1 cellular context compared by ENCODE assay signal in the genomic region with DNA sequence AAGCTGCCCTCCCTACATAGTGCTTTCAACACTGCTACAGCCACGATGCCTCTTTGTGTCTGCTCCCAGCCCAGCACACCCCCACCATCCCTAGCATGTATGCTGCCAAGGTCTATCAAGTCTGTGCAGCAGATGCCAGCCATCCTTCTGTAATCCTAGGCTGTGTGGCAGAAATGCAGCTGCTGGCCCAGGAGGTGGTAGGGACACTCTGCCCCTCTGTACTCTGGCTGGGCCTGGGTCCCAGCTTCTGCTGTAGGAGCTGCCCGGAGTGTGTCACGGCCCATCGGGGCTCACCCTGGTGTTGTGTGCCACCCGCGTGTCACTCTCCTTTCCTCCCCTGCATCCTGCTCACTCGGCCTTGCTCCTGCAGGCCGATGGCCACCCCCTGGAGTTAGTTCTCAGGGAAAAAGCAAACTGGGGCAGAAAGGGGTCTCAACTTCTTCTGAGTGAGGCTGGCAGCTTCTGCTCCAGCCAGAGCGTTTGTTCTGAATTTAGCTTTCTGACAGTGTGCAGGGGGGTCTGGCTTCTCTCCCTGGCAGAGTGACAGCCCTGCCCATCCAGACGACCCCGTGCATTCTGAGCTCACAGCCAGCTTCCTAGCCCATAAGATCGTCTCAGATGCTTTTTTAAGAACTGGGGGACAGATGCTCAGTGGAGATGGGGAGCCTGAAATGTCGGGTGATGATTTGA.
TF ChIP-seq lines count a peak whose summit lies in the region.

No MANE protein-coding gene starts in this region.

TF ChIP-seq in SK-N-SH treated with all-trans-retinoic acid at 6 μM for 48 hours, 23 proteins besides CTCF, POLR2A, EP300 and RAD21 (continued from another document):
- TF ChIP-seq, protein P1, sequence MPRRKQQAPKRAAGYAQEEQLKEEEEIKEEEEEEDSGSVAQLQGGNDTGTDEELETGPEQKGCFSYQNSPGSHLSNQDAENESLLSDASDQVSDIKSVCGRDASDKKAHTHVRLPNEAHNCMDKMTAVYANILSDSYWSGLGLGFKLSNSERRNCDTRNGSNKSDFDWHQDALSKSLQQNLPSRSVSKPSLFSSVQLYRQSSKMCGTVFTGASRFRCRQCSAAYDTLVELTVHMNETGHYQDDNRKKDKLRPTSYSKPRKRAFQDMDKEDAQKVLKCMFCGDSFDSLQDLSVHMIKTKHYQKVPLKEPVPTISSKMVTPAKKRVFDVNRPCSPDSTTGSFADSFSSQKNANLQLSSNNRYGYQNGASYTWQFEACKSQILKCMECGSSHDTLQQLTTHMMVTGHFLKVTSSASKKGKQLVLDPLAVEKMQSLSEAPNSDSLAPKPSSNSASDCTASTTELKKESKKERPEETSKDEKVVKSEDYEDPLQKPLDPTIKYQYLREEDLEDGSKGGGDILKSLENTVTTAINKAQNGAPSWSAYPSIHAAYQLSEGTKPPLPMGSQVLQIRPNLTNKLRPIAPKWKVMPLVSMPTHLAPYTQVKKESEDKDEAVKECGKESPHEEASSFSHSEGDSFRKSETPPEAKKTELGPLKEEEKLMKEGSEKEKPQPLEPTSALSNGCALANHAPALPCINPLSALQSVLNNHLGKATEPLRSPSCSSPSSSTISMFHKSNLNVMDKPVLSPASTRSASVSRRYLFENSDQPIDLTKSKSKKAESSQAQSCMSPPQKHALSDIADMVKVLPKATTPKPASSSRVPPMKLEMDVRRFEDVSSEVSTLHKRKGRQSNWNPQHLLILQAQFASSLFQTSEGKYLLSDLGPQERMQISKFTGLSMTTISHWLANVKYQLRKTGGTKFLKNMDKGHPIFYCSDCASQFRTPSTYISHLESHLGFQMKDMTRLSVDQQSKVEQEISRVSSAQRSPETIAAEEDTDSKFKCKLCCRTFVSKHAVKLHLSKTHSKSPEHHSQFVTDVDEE (CRISPR knock-in tag; IDR thresholded peaks at IDR 0.05): no peak
- TF ChIP-seq, protein P2, sequence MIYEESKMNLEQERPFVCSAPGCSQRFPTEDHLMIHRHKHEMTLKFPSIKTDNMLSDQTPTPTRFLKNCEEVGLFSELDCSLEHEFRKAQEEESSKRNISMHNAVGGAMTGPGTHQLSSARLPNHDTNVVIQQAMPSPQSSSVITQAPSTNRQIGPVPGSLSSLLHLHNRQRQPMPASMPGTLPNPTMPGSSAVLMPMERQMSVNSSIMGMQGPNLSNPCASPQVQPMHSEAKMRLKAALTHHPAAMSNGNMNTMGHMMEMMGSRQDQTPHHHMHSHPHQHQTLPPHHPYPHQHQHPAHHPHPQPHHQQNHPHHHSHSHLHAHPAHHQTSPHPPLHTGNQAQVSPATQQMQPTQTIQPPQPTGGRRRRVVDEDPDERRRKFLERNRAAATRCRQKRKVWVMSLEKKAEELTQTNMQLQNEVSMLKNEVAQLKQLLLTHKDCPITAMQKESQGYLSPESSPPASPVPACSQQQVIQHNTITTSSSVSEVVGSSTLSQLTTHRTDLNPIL (CRISPR knock-in tag; IDR thresholded peaks at IDR 0.05; ENCODE audit: low read depth): no peak
- no peak for TF ChIP-seq ZFP3 (CRISPR knock-in tag; IDR thresholded peaks at IDR 0.05)
- TF ChIP-seq ZFP30 (CRISPR knock-in tag; IDR thresholded peaks at IDR 0.05): no peak
- TF ChIP-seq ZNF8 (CRISPR knock-in tag; IDR thresholded peaks at IDR 0.05): no peak
- TF ChIP-seq, protein P3, sequence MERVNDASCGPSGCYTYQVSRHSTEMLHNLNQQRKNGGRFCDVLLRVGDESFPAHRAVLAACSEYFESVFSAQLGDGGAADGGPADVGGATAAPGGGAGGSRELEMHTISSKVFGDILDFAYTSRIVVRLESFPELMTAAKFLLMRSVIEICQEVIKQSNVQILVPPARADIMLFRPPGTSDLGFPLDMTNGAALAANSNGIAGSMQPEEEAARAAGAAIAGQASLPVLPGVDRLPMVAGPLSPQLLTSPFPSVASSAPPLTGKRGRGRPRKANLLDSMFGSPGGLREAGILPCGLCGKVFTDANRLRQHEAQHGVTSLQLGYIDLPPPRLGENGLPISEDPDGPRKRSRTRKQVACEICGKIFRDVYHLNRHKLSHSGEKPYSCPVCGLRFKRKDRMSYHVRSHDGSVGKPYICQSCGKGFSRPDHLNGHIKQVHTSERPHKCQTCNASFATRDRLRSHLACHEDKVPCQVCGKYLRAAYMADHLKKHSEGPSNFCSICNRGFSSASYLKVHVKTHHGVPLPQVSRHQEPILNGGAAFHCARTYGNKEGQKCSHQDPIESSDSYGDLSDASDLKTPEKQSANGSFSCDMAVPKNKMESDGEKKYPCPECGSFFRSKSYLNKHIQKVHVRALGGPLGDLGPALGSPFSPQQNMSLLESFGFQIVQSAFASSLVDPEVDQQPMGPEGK (CRISPR knock-in tag; IDR thresholded peaks at IDR 0.05; ENCODE audit: borderline replicate concordance): no peak
- TF ChIP-seq ZC3H10 (CRISPR knock-in tag; IDR thresholded peaks at IDR 0.05): no peak
- TF ChIP-seq RARB (CRISPR knock-in tag; IDR thresholded peaks at IDR 0.05): no peak
- no peak for TF ChIP-seq CSDC2 (CRISPR knock-in tag; IDR thresholded peaks at IDR 0.05)
- TF ChIP-seq ISL1 (CRISPR knock-in tag; IDR thresholded peaks at IDR 0.05): no peak
TF ChIP-seq in SK-N-SH treated with all-trans-retinoic acid at 6 μM for 48 hours: peak in this region for 0.
